10 cellular contexts compared by ENCODE assay signal in the genomic region with DNA sequence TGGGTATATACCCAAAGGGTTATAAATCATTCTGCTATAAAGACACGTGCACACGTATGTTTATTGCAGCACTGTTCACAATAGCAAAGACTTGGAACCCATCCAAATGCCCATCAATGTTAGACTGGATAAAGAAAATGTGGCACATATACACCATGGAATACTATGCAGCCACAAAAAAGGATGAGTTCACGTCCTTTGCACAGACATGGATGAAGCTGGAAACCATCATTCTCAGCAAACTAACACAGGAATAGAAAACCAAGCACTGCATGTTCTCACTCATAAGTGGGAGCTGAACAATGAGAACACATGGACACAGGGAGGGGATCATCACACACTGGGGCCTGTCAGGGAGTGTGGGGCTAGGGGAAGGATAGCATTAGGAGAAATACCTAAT. TPM values are rescaled to one million over a fixed set of nuclear protein-coding genes. Genes with fewer than 3 reads are reported as not detected.
"Had no signal": no experiment of that assay in that cellular context is flagged by ENCODE, and none has a peak within 500 bp of the region (broad histone marks: within the 10 kb centered on the region; RNA-seq: fewer than 3 reads in every experiment).

No MANE protein-coding gene starts in this region.

RNA-seq across cellular contexts. Expression of a gene that starts 47.4 kb away (rescaled TPM):
- total RNA-seq: activated naive CD4-positive, alpha-beta T cell treated with anti-CD3 and anti-CD28 coated beads for 36 hours; activated naive CD4-positive, alpha-beta T cell treated with anti-CD3 and anti-CD28 coated beads, Interleukin-2, amount 50 U/mL, for 72 hours; activated naive CD8-positive, alpha-beta T cell treated with anti-CD3 and anti-CD28 coated beads for 36 hours; activated naive CD8-positive, alpha-beta T cell treated with anti-CD3 and anti-CD28 coated beads, Interleukin-2, amount 10 ng/mL, durations not matched to agents 7 days and 5 days; activated T-cell treated with anti-CD3 and anti-CD28 coated beads, Interleukin-2, amount 50 U/mL, for 72 hours; activated T-helper 1 cell treated with anti-CD3 and anti-CD28 coated beads, Interleukin-12 subunit alpha, Interleukin-12 subunit beta, Interleukin-2, Interleukin-4 antibody, amounts not matched to agents 30 ng/mL and 10 ng/mL and 1 ng/mL, durations not matched to agents 14 hours and 24 hours and 36 hours; activated T-helper 17 cell treated with anti-CD3 and anti-CD28 coated beads, Interleukin-2, amount 50 U/mL, for 72 hours; activated T-helper 2 cell treated with anti-CD3 and anti-CD28 coated beads, Interferon-gamma antibody, Interleukin-2, Interleukin-4, amounts not matched to agents 10 μg/mL and 5 μg/mL and 100 μg/mL, durations not matched to agents 14 hours and 24 hours and 36 hours; cerebellum; chondrocyte had no signal
